In the genomic region with DNA sequence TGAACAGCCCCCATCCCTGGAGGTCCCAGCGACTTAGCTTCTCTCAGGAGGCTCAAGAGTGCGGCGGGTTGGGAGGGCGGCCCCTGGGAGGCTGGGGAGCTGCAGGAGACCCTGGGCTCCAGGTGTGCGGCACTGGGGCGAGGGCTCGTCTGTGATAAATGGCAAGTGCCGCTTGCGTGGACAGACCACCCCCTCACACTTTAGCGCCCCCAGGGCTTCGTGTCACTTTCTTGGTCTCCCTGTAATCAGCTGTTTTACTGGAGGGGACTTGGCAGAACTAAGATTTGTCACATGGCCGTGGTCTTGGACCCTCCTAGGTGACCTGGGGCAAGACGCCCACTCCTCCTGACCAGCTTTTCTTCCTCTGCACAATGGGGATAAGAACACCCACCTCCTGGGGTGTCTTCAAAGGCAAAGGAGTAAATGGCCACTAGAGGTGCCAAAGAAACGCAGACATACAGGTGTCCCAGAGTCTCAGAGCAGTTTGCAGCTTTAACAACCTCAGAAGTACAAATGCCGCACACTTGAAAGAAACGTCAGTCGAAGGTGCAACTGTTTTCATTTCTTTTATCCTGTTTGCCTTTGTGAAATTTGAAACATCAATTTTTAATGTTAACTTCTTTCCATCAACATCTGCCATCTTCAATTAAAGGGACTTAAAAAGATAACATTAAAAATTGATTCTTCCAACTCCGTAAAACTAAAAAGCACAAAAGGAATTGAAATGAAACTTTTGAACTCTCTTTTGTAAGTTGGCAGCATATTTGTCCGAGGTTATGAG, we compare ENCODE assay signal across 7 cellular contexts. TPM values are rescaled to one million over a fixed set of nuclear protein-coding genes. Genes with fewer than 3 reads are reported as not detected.
DNase-seq lines count a peak whose midpoint lies in the region; ATAC-seq and TF ChIP-seq lines count a peak whose summit lies in the region.

No MANE protein-coding gene starts in this region.

- peaks cover 0 to 14% of the 10 kb centered on the region in 2 donors for H3K4me1 ChIP-seq in esophagus (ENCODE audit: control insufficient read depth in 2 of 2, insufficient read depth in 2 of 2, low read length in 1 of 2)
- peaks cover 24 to 33% of the 10 kb centered on the region in 2 experiments for H3K4me1 ChIP-seq in neutrophil (ENCODE audit: control insufficient read depth in 1 of 2, insufficient read depth in 1 of 2, low read depth in 1 of 2, low read length in 1 of 2)

- peak; percentile 39 for ATAC-seq in HG02981 (IDR thresholded peaks at IDR 0.05; ENCODE audit: unreplicated experiment)
- ATAC-seq in GM18907 (IDR thresholded peaks at IDR 0.05; ENCODE audit: unreplicated experiment): no peak

- peaks cover under 1 to 3% of the 10 kb centered on the region in 2 donors for H3K36me3 ChIP-seq in esophagus (ENCODE audit: control insufficient read depth in 2 of 2, insufficient read depth in 2 of 2, low read length in 1 of 2)
- no peaks in the 10 kb centered on the region for H3K36me3 ChIP-seq in neutrophil

- DNase-seq in ELF-1 (ENCODE audit: low read depth, low spot score) (peak; percentile 58), SK-N-DZ (ENCODE audit: low spot score) (peak; percentile 61), iPS-NIHi11 (ENCODE audit: low spot score) (no peak)

- H3K4me3 ChIP-seq in esophagus (ENCODE audit: low read depth in 1 of 2, low read length in 2 of 2): peak overlapping the region; percentile 55 to 70
- peak overlapping the region; percentile 74 to 76 for H3K4me3 ChIP-seq in neutrophil (ENCODE audit: low read depth in 1 of 2, low read length in 1 of 2)

- H3K27me3 ChIP-seq in esophagus (ENCODE audit: control insufficient read depth in 1 of 2, insufficient read depth in 2 of 2, low read length in 2 of 2): no peaks in the 10 kb centered on the region
- H3K27me3 ChIP-seq in neutrophil: peaks cover 27% of the 10 kb centered on the region

- 11 to 18% methylated on average over 19 of the region's 19 CpGs for WGBS in esophagus, 2 donors

- H3K27ac ChIP-seq in esophagus (ENCODE audit: low read depth in 2 of 2, low read length in 1 of 2) (peak overlapping the region; percentile 94 to 96), neutrophil (peak overlapping the region; percentile 81)

- H3K9me3 ChIP-seq in esophagus (ENCODE audit: control insufficient read depth in 2 of 2, insufficient read depth in 1 of 2, low read depth in 1 of 2, low read length in 1 of 2) (no peaks in the 10 kb centered on the region), neutrophil (no peaks in the 10 kb centered on the region)

- TF ChIP-seq CTCF in neutrophil (IDR thresholded peaks at IDR 0.05): peak; percentile 41

RNA-seq across cellular contexts. Expression of gene OSGIN1, which starts 0.9 kb away (rescaled TPM):
- 1.2 TPM in 1 of 2 replicates, not detected in the other for polyA plus RNA-seq in SK-N-DZ (2014; cell fraction: cytosol; rRNA removed)
- polyA plus RNA-seq in SK-N-DZ (2014; cell fraction: nucleus; rRNA removed): 0.85 and 1.6 TPM in 2 replicates
- polyA plus RNA-seq in esophagus: 1 to 10 TPM; 6.0 to 8.3 TPM

RNA-seq across cellular contexts. Expression of gene NECAB2, which starts 14.1 kb away (rescaled TPM):
- polyA plus RNA-seq in SK-N-DZ (2014; cell fraction: cytosol; rRNA removed): 3.7 and 4.3 TPM in 2 replicates
- 6.9 and 10.0 TPM in 2 replicates for polyA plus RNA-seq in SK-N-DZ (2014; cell fraction: nucleus; rRNA removed)
- polyA plus RNA-seq in esophagus: not detected

RNA-seq across cellular contexts. Expression of gene MLYCD, which starts 55.1 kb away (rescaled TPM):
- polyA plus RNA-seq in SK-N-DZ (2014; cell fraction: cytosol; rRNA removed): 3.0 and 3.6 TPM in 2 replicates
- polyA plus RNA-seq in SK-N-DZ (2014; cell fraction: nucleus; rRNA removed): 5.4 and 5.7 TPM in 2 replicates
- polyA plus RNA-seq in esophagus: 1 to 10 TPM; 1.6 to 2.4 TPM
